In genomic region chr13:77509221-77509620, GRCh38 we compare ENCODE assay signal across 1 cellular context.
TF ChIP-seq lines count a peak whose summit lies in the region.

No MANE protein-coding gene starts in this region.

TF ChIP-seq in IMR-90, 13 proteins besides CTCF, POLR2A, EP300 and RAD21 (continued from another document):
- TF ChIP-seq USF2 (IDR thresholded peaks at IDR 0.05; ENCODE audit: low read depth, low read length), result no peak
- TF ChIP-seq CEBPB (IDR thresholded peaks at IDR 0.05; ENCODE audit: low read depth, low read length), result no peak
- TF ChIP-seq MAFK (IDR thresholded peaks at IDR 0.05; ENCODE audit: low read depth, low read length), result no peak
